Comparison of ENCODE assay signal across 18 cellular contexts in genomic region chr1:220135755-220136154, GRCh38. TPM values are rescaled to one million over a fixed set of nuclear protein-coding genes. Genes with fewer than 3 reads are reported as not detected.
A peak's percentile ranks its signal among the peaks of the same experiment; 100 is the strongest.
DNase-seq lines count a peak whose midpoint lies in the region; ATAC-seq, FAIRE-seq and TF ChIP-seq lines count a peak whose summit lies in the region.
"Had no signal": no experiment of that assay in that cellular context is flagged by ENCODE, and none has a peak within 500 bp of the region (broad histone marks: within the 10 kb centered on the region; RNA-seq: fewer than 3 reads in every experiment).

No MANE protein-coding gene starts in this region.

- POLR2A ChIA-PET in activated CD8-positive, alpha-beta T cell treated with anti-CD3 and anti-CD28 coated beads for 36 hours (lab: Charles Lee) = no interaction called here
- POLR2A ChIA-PET in activated CD8-positive, alpha-beta T cell treated with anti-CD3 and anti-CD28 coated beads, Interleukin-2, amount 10 ng/mL, durations not matched to agents 7 days and 5 days (lab: Charles Lee) = no interaction called here
- POLR2A ChIA-PET in CD4-positive, alpha-beta T cell (lab: Charles Lee) = no interaction called here

- intact Hi-C loops in activated CD8-positive, alpha-beta T cell treated with anti-CD3 and anti-CD28 coated beads for 36 hours (cut with micrococcal nuclease) = no loop called here
- intact Hi-C loops in CD4-positive, alpha-beta T cell (cut with DNase I, micrococcal nuclease) = no loop called here
- intact Hi-C loops in pancreas (cut with DNase I) = no loop called here

- no peak overlapping the region for H3K27ac ChIP-seq in CD4-positive, alpha-beta T cell (ENCODE audit: low read depth, low read length)
- H3K27ac ChIP-seq in pancreas = no peak overlapping the region

- ATAC-seq in activated CD8-positive, alpha-beta T cell treated with anti-CD3 and anti-CD28 coated beads for 36 hours = peak; percentile 49
- ATAC-seq in activated CD8-positive, alpha-beta T cell treated with anti-CD3 and anti-CD28 coated beads, Interleukin-2, amount 10 ng/mL, durations not matched to agents 7 days and 5 days = no peak
- ATAC-seq in CD4-positive, alpha-beta T cell (ENCODE audit: poor library complexity) = no peak
- no peak for ATAC-seq in pancreas
- ATAC-seq: GM12878, K562 had no signal

- no peak for TF ChIP-seq CTCF in activated CD8-positive, alpha-beta T cell treated with anti-CD3 and anti-CD28 coated beads for 36 hours (IDR thresholded peaks at IDR 0.05)
- TF ChIP-seq CTCF in CD4-positive, alpha-beta T cell (IDR thresholded peaks at IDR 0.05) = no peak
- no peak for TF ChIP-seq CTCF in HFFc6 (IDR thresholded peaks at IDR 0.05)
- TF ChIP-seq CTCF in endothelial cell (IDR thresholded peaks at IDR 0.05; ENCODE audit: unreplicated experiment) = no peak
- TF ChIP-seq CTCF in pancreas (IDR thresholded peaks at IDR 0.05) = no peak

- FAIRE-seq in pancreas (lab: Jason Lieb, UNC) = no peak
- FAIRE-seq: GM12878, GM18507, H1, K562 had no signal

- H3K9me3 ChIP-seq in CD4-positive, alpha-beta T cell (ENCODE audit: control insufficient read depth, low read length) = no peaks in the 10 kb centered on the region
- H3K9me3 ChIP-seq in pancreas = no peaks in the 10 kb centered on the region

- H3K27me3 Mint-ChIP-seq in activated CD8-positive, alpha-beta T cell treated with anti-CD3 and anti-CD28 coated beads for 36 hours = no peaks in the 10 kb centered on the region
- H3K27me3 Mint-ChIP-seq in activated CD8-positive, alpha-beta T cell treated with anti-CD3 and anti-CD28 coated beads, Interleukin-2, amount 10 ng/mL, durations not matched to agents 7 days and 5 days (ENCODE audit: low read depth) = no peaks in the 10 kb centered on the region
- H3K27me3 Mint-ChIP-seq in CD4-positive, alpha-beta T cell = no peaks in the 10 kb centered on the region
- H3K27me3 Mint-ChIP-seq in HFFc6 (ENCODE audit: insufficient read depth) = 0 out of 2 replicates have a peak, but pooled peaks cover 2% of the 10 kb centered on the region
- H3K27me3 Mint-ChIP-seq in endothelial cell (ENCODE audit: unreplicated experiment) = peaks cover 1% of the 10 kb centered on the region

- H3K36me3 Mint-ChIP-seq in activated CD8-positive, alpha-beta T cell treated with anti-CD3 and anti-CD28 coated beads for 36 hours (ENCODE audit: low read depth) = peaks cover 32% of the 10 kb centered on the region
- H3K36me3 Mint-ChIP-seq in activated CD8-positive, alpha-beta T cell treated with anti-CD3 and anti-CD28 coated beads, Interleukin-2, amount 10 ng/mL, durations not matched to agents 7 days and 5 days (ENCODE audit: low read depth) = peaks cover 48% of the 10 kb centered on the region
- peaks cover 83% of the 10 kb centered on the region for H3K36me3 Mint-ChIP-seq in CD4-positive, alpha-beta T cell (ENCODE audit: low read depth)
- H3K36me3 Mint-ChIP-seq in HFFc6 (ENCODE audit: low read depth) (peaks cover 35% of the 10 kb centered on the region), endothelial cell (ENCODE audit: low read depth, unreplicated experiment) (peaks cover 23% of the 10 kb centered on the region)

- CTCF ChIA-PET in activated CD8-positive, alpha-beta T cell treated with anti-CD3 and anti-CD28 coated beads for 36 hours (lab: Charles Lee) = interaction anchor here (0.6 kb wide), 1 partner anchor 9 kb away, joined by 3 read pairs; no protein-coding TSS in a partner anchor
- CTCF ChIA-PET in activated CD8-positive, alpha-beta T cell treated with anti-CD3 and anti-CD28 coated beads, Interleukin-2, amount 10 ng/mL, durations not matched to agents 7 days and 5 days (lab: Charles Lee) = interaction anchor here (1.4 to 1.6 kb wide), 2 partner anchors 12 to 22 kb away, joined by 4 to 5 read pairs; no protein-coding TSS in a partner anchor
- CTCF ChIA-PET in CD4-positive, alpha-beta T cell (lab: Charles Lee) = no interaction called here

- no peaks in the 10 kb centered on the region for H3K4me1 ChIP-seq in pancreas

- H3K4me3 ChIP-seq in pancreas = no peak overlapping the region
- H3K4me3 ChIP-seq: GM12878, K562 had no signal

- H3K4me3 Mint-ChIP-seq in activated CD8-positive, alpha-beta T cell treated with anti-CD3 and anti-CD28 coated beads for 36 hours = no peak overlapping the region
- no peak overlapping the region for H3K4me3 Mint-ChIP-seq in activated CD8-positive, alpha-beta T cell treated with anti-CD3 and anti-CD28 coated beads, Interleukin-2, amount 10 ng/mL, durations not matched to agents 7 days and 5 days
- H3K4me3 Mint-ChIP-seq in CD4-positive, alpha-beta T cell = no peak overlapping the region
- H3K4me3 Mint-ChIP-seq in HFFc6 = no peak overlapping the region
- H3K4me3 Mint-ChIP-seq in endothelial cell (ENCODE audit: unreplicated experiment) = no peak overlapping the region

- no peaks in the 10 kb centered on the region for H3K27me3 ChIP-seq in CD4-positive, alpha-beta T cell (ENCODE audit: control insufficient read depth, insufficient read depth, low read length)
- H3K27me3 ChIP-seq in pancreas = no peaks in the 10 kb centered on the region

- H3K9me3 Mint-ChIP-seq in activated CD8-positive, alpha-beta T cell treated with anti-CD3 and anti-CD28 coated beads for 36 hours = no peaks in the 10 kb centered on the region
- no peaks in the 10 kb centered on the region for H3K9me3 Mint-ChIP-seq in activated CD8-positive, alpha-beta T cell treated with anti-CD3 and anti-CD28 coated beads, Interleukin-2, amount 10 ng/mL, durations not matched to agents 7 days and 5 days (ENCODE audit: insufficient read depth)
- no peaks in the 10 kb centered on the region for H3K9me3 Mint-ChIP-seq in CD4-positive, alpha-beta T cell
- H3K9me3 Mint-ChIP-seq in HFFc6 (no peaks in the 10 kb centered on the region), endothelial cell (ENCODE audit: unreplicated experiment) (no peaks in the 10 kb centered on the region)

- H3K27ac Mint-ChIP-seq in activated CD8-positive, alpha-beta T cell treated with anti-CD3 and anti-CD28 coated beads for 36 hours = peak overlapping the region; percentile 43
- no peak overlapping the region for H3K27ac Mint-ChIP-seq in activated CD8-positive, alpha-beta T cell treated with anti-CD3 and anti-CD28 coated beads, Interleukin-2, amount 10 ng/mL, durations not matched to agents 7 days and 5 days
- H3K27ac Mint-ChIP-seq in CD4-positive, alpha-beta T cell = peak overlapping the region; percentile 54
- H3K27ac Mint-ChIP-seq in HFFc6 (peak overlapping the region; percentile 34; the same call in 1 of the 2 replicates), endothelial cell (ENCODE audit: unreplicated experiment) (peak overlapping the region; percentile 73)

- peaks cover 11% of the 10 kb centered on the region for H3K4me1 Mint-ChIP-seq in activated CD8-positive, alpha-beta T cell treated with anti-CD3 and anti-CD28 coated beads for 36 hours (ENCODE audit: low read depth)
- peaks cover 10% of the 10 kb centered on the region for H3K4me1 Mint-ChIP-seq in activated CD8-positive, alpha-beta T cell treated with anti-CD3 and anti-CD28 coated beads, Interleukin-2, amount 10 ng/mL, durations not matched to agents 7 days and 5 days (ENCODE audit: low read depth)
- H3K4me1 Mint-ChIP-seq in CD4-positive, alpha-beta T cell (ENCODE audit: low read depth) = peaks cover 10% of the 10 kb centered on the region
- H3K4me1 Mint-ChIP-seq in HFFc6 (ENCODE audit: low read depth) = no peaks in the 10 kb centered on the region
- H3K4me1 Mint-ChIP-seq in endothelial cell (ENCODE audit: unreplicated experiment) = peaks cover 15% of the 10 kb centered on the region

- DNase-seq in activated CD8-positive, alpha-beta T cell treated with anti-CD3 and anti-CD28 coated beads for 36 hours = peak; percentile 37
- no peak for DNase-seq in activated CD8-positive, alpha-beta T cell treated with anti-CD3 and anti-CD28 coated beads, Interleukin-2, amount 10 ng/mL, durations not matched to agents 7 days and 5 days
- DNase-seq in CD4-positive, alpha-beta T cell = no peak
- DNase-seq in HFFc6 (no peak), endothelial cell (ENCODE audit: low spot score) (no peak), pancreas (no peak), NCI-H1417 treated with DMSO at 0.1 percent for 48 hours (lab: John Stamatoyannopoulos, UW) (no peak)
- DNase-seq: C1 segment of cervical spinal cord; DMS 273 treated with DMSO at 0.1 percent for 48 hours; GDM1; NCI-H1930; NCI-H2171; NCI-H446 treated with DMSO at 0.1 percent for 48 hours; NK-92 treated with Interleukin-12 subunit alpha and Interleukin-12 subunit beta, amount 100 ng/mL, for 24 hours had no signal

- 88 to 89% methylated on average over 2 of the region's 2 CpGs for WGBS in pancreas, 2 donors

- H3K36me3 ChIP-seq in pancreas = peaks cover 0 to 38% (median 4%) of the 10 kb centered on the region in 3 donors

RNA-seq across cellular contexts. Expression of gene IARS2, which starts 41.8 kb away (rescaled TPM):
- 10 to 100 TPM; 75.0 to 75.2 TPM for total RNA-seq in activated CD8-positive, alpha-beta T cell treated with anti-CD3 and anti-CD28 coated beads for 36 hours
- total RNA-seq in activated CD8-positive, alpha-beta T cell treated with anti-CD3 and anti-CD28 coated beads, Interleukin-2, amount 10 ng/mL, durations not matched to agents 7 days and 5 days = 10 to 100 TPM; 54.8 to 57.9 TPM
- total RNA-seq in CD4-positive, alpha-beta T cell = 10 to 100 TPM; 18.9 to 19.0 TPM
- 10 to 100 TPM; 81.6 to 95.2 (median 90.5) TPM for total RNA-seq in HFFc6 (2021; fragmentation: NEBNext Ultra II Directional; extraction: Animal tissue kit (Norgen Biotek cat#: 25700))
- total RNA-seq in endothelial cell (ENCODE audit: unreplicated experiment) = 60.3 TPM
- 10 to 100 TPM; 19.6 to 30.5 (median 24.6) TPM for total RNA-seq in pancreas
- polyA plus RNA-seq in pancreas = 10 to 100 TPM in 1 of 2 donors, 1 to 10 TPM in 1; 7.6 to 17.6 TPM

RNA-seq across cellular contexts. Expression of gene BPNT1, which starts 46.2 kb away (rescaled TPM):
- 10 to 100 TPM; 19.6 to 25.3 TPM for total RNA-seq in activated CD8-positive, alpha-beta T cell treated with anti-CD3 and anti-CD28 coated beads for 36 hours
- 10 to 100 TPM; 19.7 to 26.3 TPM for total RNA-seq in activated CD8-positive, alpha-beta T cell treated with anti-CD3 and anti-CD28 coated beads, Interleukin-2, amount 10 ng/mL, durations not matched to agents 7 days and 5 days
- total RNA-seq in CD4-positive, alpha-beta T cell = 1 to 10 TPM; 1.1 to 2.5 TPM
- total RNA-seq in HFFc6 (2021; fragmentation: NEBNext Ultra II Directional; extraction: Animal tissue kit (Norgen Biotek cat#: 25700)) = 10 to 100 TPM; 22.0 to 28.1 (median 25.0) TPM
- total RNA-seq in endothelial cell (ENCODE audit: unreplicated experiment) (17.5 TPM), pancreas (10 to 100 TPM in 1 of 6 donors, 1 to 10 TPM in 5; 4.2 to 11.5 (median 6.4) TPM)
- polyA plus RNA-seq in pancreas = 10 to 100 TPM in 1 of 2 donors, 1 to 10 TPM in 1; 4.6 to 12.4 TPM
